In the genomic region with DNA sequence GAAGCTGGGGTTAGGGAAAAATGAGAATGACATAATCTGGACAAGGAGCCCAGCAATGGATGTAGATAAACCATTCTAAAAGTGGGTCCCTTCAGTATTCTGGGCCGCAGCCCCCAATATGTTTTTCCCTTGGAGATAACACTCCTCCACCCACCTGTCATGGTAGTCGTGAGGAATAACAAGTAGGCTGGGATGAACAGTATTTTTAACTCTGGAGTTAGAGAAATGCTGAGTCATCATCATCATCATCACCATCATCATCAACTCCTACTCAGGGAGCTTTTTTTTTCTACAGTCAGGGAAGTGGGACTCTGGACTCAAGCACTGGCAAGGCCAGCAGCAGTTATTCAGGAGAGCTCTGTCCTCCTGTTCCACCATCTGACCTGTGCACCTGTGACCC, we compare ENCODE assay signal across 33 cellular contexts. TPM values are rescaled to one million over a fixed set of nuclear protein-coding genes. Genes with fewer than 3 reads are reported as not detected.
"Had no signal": no experiment of that assay in that cellular context is flagged by ENCODE, and none has a peak within 500 bp of the region (broad histone marks: within the 10 kb centered on the region; RNA-seq: fewer than 3 reads in every experiment).

No MANE protein-coding gene starts in this region.

- H3K4me3 Mint-ChIP-seq: activated CD4-positive, alpha-beta T cell treated with anti-CD3 and anti-CD28 coated beads, Interleukin-2, amount 10 ng/mL, durations not matched to agents 24 days and 14 days; activated CD8-positive, alpha-beta T cell treated with anti-CD3 and anti-CD28 coated beads for 36 hours; activated naive CD4-positive, alpha-beta T cell treated with anti-CD3 and anti-CD28 coated beads for 36 hours; activated T-cell treated with anti-CD3 and anti-CD28 coated beads, Interleukin-2, amount 50 U/mL, for 24 hours; activated T-helper 1 cell treated with anti-CD3 and anti-CD28 coated beads, Interleukin-12 subunit alpha, Interleukin-12 subunit beta, Interleukin-2, Interleukin-4 antibody, amounts not matched to agents 30 ng/mL and 10 ng/mL and 1 ng/mL, durations not matched to agents 14 hours and 24 hours and 36 hours; T-cell; T-helper 17 cell had no signal

- H3K27ac Mint-ChIP-seq: activated CD4-positive, alpha-beta T cell treated with anti-CD3 and anti-CD28 coated beads, Interleukin-2, amount 10 ng/mL, durations not matched to agents 24 days and 14 days; activated CD8-positive, alpha-beta T cell treated with anti-CD3 and anti-CD28 coated beads for 36 hours; activated naive CD4-positive, alpha-beta T cell treated with anti-CD3 and anti-CD28 coated beads for 36 hours; activated naive CD4-positive, alpha-beta T cell treated with anti-CD3 and anti-CD28 coated beads, Interleukin-2, amount 50 U/mL, for 72 hours; activated T-cell treated with anti-CD3 and anti-CD28 coated beads, Interleukin-2, amount 50 U/mL, for 24 hours; activated T-helper 1 cell treated with anti-CD3 and anti-CD28 coated beads, Interleukin-12 subunit alpha, Interleukin-12 subunit beta, Interleukin-2, Interleukin-4 antibody, amounts not matched to agents 30 ng/mL and 10 ng/mL and 1 ng/mL, durations not matched to agents 14 hours and 24 hours and 36 hours; brain; T-cell; T-helper 17 cell had no signal

- H3K4me3 ChIP-seq: adrenal gland, SJSA1 had no signal

- H3K4me1 ChIP-seq: adrenal gland, SJSA1 had no signal

- H3K9me3 Mint-ChIP-seq: activated CD4-positive, alpha-beta T cell treated with anti-CD3 and anti-CD28 coated beads, Interleukin-2, amount 10 ng/mL, durations not matched to agents 24 days and 14 days; activated CD8-positive, alpha-beta T cell treated with anti-CD3 and anti-CD28 coated beads for 36 hours; activated naive CD4-positive, alpha-beta T cell treated with anti-CD3 and anti-CD28 coated beads for 36 hours; activated naive CD4-positive, alpha-beta T cell treated with anti-CD3 and anti-CD28 coated beads, Interleukin-2, amount 50 U/mL, for 72 hours; activated T-cell treated with anti-CD3 and anti-CD28 coated beads, Interleukin-2, amount 50 U/mL, for 24 hours; activated T-helper 1 cell treated with anti-CD3 and anti-CD28 coated beads, Interleukin-12 subunit alpha, Interleukin-12 subunit beta, Interleukin-2, Interleukin-4 antibody, amounts not matched to agents 30 ng/mL and 10 ng/mL and 1 ng/mL, durations not matched to agents 14 hours and 24 hours and 36 hours; brain; T-cell had no signal

- H3K36me3 Mint-ChIP-seq: activated naive CD4-positive, alpha-beta T cell treated with anti-CD3 and anti-CD28 coated beads, Interleukin-2, amount 50 U/mL, for 72 hours; T-cell had no signal

- DNase-seq: activated CD4-positive, alpha-beta T cell treated with anti-CD3 and anti-CD28 coated beads for 1 hour; activated CD4-positive, alpha-beta T cell treated with anti-CD3 and anti-CD28 coated beads, Interleukin-2, amount 10 ng/mL, durations not matched to agents 24 days and 14 days; activated CD4-positive, alpha-beta T cell treated with anti-CD3 and anti-CD28 coated beads, Interleukin-2, amount 50 U/mL, for 4 hours; activated CD4-positive, CD25-positive, alpha-beta regulatory T cell; activated CD8-positive, alpha-beta T cell treated with anti-CD3 and anti-CD28 coated beads for 36 hours; activated gamma-delta T cell treated with Interleukin-2 at 50 U/mL for 16 hours; activated naive CD4-positive, alpha-beta T cell treated with anti-CD3 and anti-CD28 coated beads for 36 hours; activated T-cell treated with anti-CD3 and anti-CD28 coated beads, Interleukin-2, amount 50 U/mL, for 24 hours; adrenal gland; anterior cingulate cortex; central memory CD4-positive, alpha-beta T cell; NCI-H1105; NCI-H1417 treated with DMSO at 0.1 percent for 48 hours; NCI-H187 treated with DMSO at 0.1 percent for 48 hours; NCI-H2081; NCI-H2171 treated with DMSO at 0.1 percent for 48 hours; NCI-H2227 treated with DMSO at 0.1 percent for 48 hours; NCI-H524 treated with DMSO at 0.1 percent for 48 hours; RPMI8226; SHP77 treated with DMSO at 0.1 percent for 48 hours; T-cell; T-helper 17 cell had no signal

- ATAC-seq: activated CD8-positive, alpha-beta T cell treated with anti-CD3 and anti-CD28 coated beads for 36 hours; activated naive CD4-positive, alpha-beta T cell treated with anti-CD3 and anti-CD28 coated beads, Interleukin-2, amount 50 U/mL, for 72 hours; Panc1; SK-N-SH treated with all-trans-retinoic acid at 6 μM for 48 hours; T-cell; T-helper 17 cell had no signal

- H3K27ac ChIP-seq: adrenal gland, SJSA1, VCaP had no signal

- FAIRE-seq: bronchial epithelial cell, colon had no signal

- H3K9me3 ChIP-seq: adrenal gland, SJSA1 had no signal

- H3K36me3 ChIP-seq: adrenal gland, SJSA1 had no signal

RNA-seq across cellular contexts. Expression of a gene that starts 12.8 kb away (rescaled TPM):
- total RNA-seq: activated CD4-positive, alpha-beta T cell treated with anti-CD3 and anti-CD28 coated beads, Interleukin-2, amount 10 ng/mL, durations not matched to agents 24 days and 14 days; activated CD8-positive, alpha-beta memory T cell treated with anti-CD3 and anti-CD28 coated beads for 36 hours; activated CD8-positive, alpha-beta T cell treated with anti-CD3 and anti-CD28 coated beads for 36 hours; activated naive CD4-positive, alpha-beta T cell treated with anti-CD3 and anti-CD28 coated beads for 36 hours; activated naive CD4-positive, alpha-beta T cell treated with anti-CD3 and anti-CD28 coated beads, Interleukin-2, amount 50 U/mL, for 72 hours; activated T-helper 1 cell treated with anti-CD3 and anti-CD28 coated beads, Interleukin-12 subunit alpha, Interleukin-12 subunit beta, Interleukin-2, Interleukin-4 antibody, amounts not matched to agents 30 ng/mL and 10 ng/mL and 1 ng/mL, durations not matched to agents 14 hours and 24 hours and 36 hours; bronchial epithelial cell; NCI-H460; SJSA1; T-cell; T-helper 17 cell had no signal

RNA-seq across cellular contexts. Expression of a gene that starts 20.5 kb away (rescaled TPM):
- total RNA-seq: activated CD4-positive, alpha-beta T cell treated with anti-CD3 and anti-CD28 coated beads, Interleukin-2, amount 10 ng/mL, durations not matched to agents 24 days and 14 days; activated CD8-positive, alpha-beta T cell treated with anti-CD3 and anti-CD28 coated beads for 36 hours; activated naive CD4-positive, alpha-beta T cell treated with anti-CD3 and anti-CD28 coated beads for 36 hours; activated naive CD4-positive, alpha-beta T cell treated with anti-CD3 and anti-CD28 coated beads, Interleukin-2, amount 50 U/mL, for 72 hours; activated T-helper 1 cell treated with anti-CD3 and anti-CD28 coated beads, Interleukin-12 subunit alpha, Interleukin-12 subunit beta, Interleukin-2, Interleukin-4 antibody, amounts not matched to agents 30 ng/mL and 10 ng/mL and 1 ng/mL, durations not matched to agents 14 hours and 24 hours and 36 hours; bronchial epithelial cell; NCI-H460; SJSA1; T-helper 17 cell had no signal
